Comparison of ENCODE assay signal across 1 cellular context in the genomic region with DNA sequence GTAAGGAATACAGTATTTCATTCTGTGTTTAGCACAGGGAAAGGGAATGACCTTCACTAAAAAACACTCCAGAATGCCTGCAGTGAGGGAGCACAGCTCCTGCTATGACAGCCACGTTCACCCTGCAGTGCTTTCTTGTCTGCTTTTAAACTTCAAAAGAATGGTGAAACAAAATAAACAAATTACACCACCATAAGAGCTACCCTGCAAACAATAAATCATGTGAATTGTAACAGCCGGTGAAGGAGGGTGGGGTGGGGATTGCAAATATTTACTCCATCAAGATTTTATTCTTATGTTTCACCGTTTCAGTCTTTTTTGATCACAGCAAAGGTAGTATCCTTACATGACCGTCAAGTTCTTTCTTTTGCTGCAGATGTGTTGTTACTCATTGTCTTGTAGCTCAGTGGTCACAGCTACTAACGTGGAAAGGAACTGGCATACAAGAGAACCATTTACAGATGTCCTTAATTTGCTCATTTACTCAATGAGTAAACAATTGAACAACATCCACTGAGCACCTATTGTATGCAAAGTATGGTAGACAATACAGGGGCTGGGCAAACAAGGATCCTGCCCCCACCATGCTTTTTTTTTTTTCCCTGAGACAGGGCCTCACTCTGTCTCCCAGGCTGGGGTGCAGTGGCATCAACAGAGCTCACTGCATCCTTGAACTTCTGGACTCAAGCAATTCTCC.
TF ChIP-seq lines count a peak whose summit lies in the region.

No MANE protein-coding gene starts in this region.

TF ChIP-seq in HepG2, 621 proteins besides CTCF, POLR2A, EP300 and RAD21 (continued from another document and continues in another):
- TF ChIP-seq, protein P1, sequence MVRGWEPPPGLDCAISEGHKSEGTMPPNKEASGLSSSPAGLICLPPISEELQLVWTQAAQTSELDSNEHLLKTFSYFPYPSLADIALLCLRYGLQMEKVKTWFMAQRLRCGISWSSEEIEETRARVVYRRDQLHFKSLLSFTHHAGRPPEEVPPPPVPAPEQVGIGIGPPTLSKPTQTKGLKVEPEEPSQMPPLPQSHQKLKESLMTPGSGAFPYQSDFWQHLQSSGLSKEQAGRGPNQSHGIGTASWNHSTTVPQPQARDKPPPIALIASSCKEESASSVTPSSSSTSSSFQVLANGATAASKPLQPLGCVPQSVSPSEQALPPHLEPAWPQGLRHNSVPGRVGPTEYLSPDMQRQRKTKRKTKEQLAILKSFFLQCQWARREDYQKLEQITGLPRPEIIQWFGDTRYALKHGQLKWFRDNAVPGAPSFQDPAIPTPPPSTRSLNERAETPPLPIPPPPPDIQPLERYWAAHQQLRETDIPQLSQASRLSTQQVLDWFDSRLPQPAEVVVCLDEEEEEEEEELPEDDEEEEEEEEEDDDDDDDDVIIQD (CRISPR knock-in tag; IDR thresholded peaks at IDR 0.05; ENCODE audit: low read depth) = peak; percentile 63; the same call in 1 of the 2 replicates
- TF ChIP-seq, protein P2, sequence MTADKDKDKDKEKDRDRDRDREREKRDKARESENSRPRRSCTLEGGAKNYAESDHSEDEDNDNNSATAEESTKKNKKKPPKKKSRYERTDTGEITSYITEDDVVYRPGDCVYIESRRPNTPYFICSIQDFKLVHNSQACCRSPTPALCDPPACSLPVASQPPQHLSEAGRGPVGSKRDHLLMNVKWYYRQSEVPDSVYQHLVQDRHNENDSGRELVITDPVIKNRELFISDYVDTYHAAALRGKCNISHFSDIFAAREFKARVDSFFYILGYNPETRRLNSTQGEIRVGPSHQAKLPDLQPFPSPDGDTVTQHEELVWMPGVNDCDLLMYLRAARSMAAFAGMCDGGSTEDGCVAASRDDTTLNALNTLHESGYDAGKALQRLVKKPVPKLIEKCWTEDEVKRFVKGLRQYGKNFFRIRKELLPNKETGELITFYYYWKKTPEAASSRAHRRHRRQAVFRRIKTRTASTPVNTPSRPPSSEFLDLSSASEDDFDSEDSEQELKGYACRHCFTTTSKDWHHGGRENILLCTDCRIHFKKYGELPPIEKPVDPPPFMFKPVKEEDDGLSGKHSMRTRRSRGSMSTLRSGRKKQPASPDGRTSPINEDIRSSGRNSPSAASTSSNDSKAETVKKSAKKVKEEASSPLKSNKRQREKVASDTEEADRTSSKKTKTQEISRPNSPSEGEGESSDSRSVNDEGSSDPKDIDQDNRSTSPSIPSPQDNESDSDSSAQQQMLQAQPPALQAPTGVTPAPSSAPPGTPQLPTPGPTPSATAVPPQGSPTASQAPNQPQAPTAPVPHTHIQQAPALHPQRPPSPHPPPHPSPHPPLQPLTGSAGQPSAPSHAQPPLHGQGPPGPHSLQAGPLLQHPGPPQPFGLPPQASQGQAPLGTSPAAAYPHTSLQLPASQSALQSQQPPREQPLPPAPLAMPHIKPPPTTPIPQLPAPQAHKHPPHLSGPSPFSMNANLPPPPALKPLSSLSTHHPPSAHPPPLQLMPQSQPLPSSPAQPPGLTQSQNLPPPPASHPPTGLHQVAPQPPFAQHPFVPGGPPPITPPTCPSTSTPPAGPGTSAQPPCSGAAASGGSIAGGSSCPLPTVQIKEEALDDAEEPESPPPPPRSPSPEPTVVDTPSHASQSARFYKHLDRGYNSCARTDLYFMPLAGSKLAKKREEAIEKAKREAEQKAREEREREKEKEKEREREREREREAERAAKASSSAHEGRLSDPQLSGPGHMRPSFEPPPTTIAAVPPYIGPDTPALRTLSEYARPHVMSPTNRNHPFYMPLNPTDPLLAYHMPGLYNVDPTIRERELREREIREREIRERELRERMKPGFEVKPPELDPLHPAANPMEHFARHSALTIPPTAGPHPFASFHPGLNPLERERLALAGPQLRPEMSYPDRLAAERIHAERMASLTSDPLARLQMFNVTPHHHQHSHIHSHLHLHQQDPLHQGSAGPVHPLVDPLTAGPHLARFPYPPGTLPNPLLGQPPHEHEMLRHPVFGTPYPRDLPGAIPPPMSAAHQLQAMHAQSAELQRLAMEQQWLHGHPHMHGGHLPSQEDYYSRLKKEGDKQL (CRISPR knock-in tag; IDR thresholded peaks at IDR 0.05; ENCODE audit: low read depth) = peak; percentile 88
- peak; percentile 33; the same call in 1 of the 2 replicates for TF ChIP-seq ZFX (CRISPR knock-in tag; IDR thresholded peaks at IDR 0.05; ENCODE audit: low read depth)
- TF ChIP-seq ETV5 (CRISPR knock-in tag; IDR thresholded peaks at IDR 0.05; ENCODE audit: borderline replicate concordance) = no peak
- peak; percentile 95 for TF ChIP-seq NCOA2 (CRISPR knock-in tag; IDR thresholded peaks at IDR 0.05)
- TF ChIP-seq TBL1XR1 (IDR thresholded peaks at IDR 0.05; ENCODE audit: borderline replicate concordance, low read length, partially characterized antibody) = peak; percentile 22
- peak; percentile 85 for TF ChIP-seq BHLHE40 (IDR thresholded peaks at IDR 0.05; ENCODE audit: low read length)
- TF ChIP-seq, protein P3, sequence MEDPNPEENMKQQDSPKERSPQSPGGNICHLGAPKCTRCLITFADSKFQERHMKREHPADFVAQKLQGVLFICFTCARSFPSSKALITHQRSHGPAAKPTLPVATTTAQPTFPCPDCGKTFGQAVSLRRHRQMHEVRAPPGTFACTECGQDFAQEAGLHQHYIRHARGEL (CRISPR knock-in tag; IDR thresholded peaks at IDR 0.05) = no peak
- TF ChIP-seq ZNF317 (CRISPR knock-in tag; IDR thresholded peaks at IDR 0.05) = 0 out of 2 replicates have a peak, but pooled peaks have one; percentile 18
- TF ChIP-seq, protein P4, sequence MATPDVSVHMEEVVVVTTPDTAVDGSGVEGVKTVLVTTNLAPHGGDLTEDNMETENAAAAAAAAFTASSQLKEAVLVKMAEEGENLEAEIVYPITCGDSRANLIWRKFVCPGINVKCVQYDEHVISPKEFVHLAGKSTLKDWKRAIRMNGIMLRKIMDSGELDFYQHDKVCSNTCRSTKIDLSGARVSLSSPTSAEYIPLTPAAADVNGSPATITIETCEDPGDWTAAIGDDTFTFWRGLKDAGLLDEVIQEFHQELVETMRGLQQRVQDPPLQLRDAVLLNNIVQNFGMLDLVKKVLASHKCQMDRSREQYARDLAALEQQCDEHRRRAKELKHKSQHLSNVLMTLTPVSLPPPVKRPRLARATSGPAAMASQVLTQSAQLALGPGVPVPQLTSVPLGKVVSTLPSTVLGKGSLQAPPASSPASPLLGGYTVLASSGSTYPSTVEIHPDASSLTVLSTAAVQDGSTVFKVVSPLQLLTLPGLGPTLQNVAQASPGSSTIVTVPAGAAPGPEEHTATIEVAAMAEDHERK (CRISPR knock-in tag; IDR thresholded peaks at IDR 0.05; ENCODE audit: low read depth) = 0 out of 2 replicates have a peak, but pooled peaks have one; percentile 8
- TF ChIP-seq, protein P5, sequence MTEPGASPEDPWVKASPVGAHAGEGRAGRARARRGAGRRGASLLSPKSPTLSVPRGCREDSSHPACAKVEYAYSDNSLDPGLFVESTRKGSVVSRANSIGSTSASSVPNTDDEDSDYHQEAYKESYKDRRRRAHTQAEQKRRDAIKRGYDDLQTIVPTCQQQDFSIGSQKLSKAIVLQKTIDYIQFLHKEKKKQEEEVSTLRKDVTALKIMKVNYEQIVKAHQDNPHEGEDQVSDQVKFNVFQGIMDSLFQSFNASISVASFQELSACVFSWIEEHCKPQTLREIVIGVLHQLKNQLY (CRISPR knock-in tag; IDR thresholded peaks at IDR 0.05) = peak; percentile 51; the same call in 1 of the 2 replicates
- TF ChIP-seq YY1 (IDR thresholded peaks at IDR 0.05; ENCODE audit: insufficient read depth, insufficient replicate concordance, low read depth, low read length) = no peak
- TF ChIP-seq, protein P6, sequence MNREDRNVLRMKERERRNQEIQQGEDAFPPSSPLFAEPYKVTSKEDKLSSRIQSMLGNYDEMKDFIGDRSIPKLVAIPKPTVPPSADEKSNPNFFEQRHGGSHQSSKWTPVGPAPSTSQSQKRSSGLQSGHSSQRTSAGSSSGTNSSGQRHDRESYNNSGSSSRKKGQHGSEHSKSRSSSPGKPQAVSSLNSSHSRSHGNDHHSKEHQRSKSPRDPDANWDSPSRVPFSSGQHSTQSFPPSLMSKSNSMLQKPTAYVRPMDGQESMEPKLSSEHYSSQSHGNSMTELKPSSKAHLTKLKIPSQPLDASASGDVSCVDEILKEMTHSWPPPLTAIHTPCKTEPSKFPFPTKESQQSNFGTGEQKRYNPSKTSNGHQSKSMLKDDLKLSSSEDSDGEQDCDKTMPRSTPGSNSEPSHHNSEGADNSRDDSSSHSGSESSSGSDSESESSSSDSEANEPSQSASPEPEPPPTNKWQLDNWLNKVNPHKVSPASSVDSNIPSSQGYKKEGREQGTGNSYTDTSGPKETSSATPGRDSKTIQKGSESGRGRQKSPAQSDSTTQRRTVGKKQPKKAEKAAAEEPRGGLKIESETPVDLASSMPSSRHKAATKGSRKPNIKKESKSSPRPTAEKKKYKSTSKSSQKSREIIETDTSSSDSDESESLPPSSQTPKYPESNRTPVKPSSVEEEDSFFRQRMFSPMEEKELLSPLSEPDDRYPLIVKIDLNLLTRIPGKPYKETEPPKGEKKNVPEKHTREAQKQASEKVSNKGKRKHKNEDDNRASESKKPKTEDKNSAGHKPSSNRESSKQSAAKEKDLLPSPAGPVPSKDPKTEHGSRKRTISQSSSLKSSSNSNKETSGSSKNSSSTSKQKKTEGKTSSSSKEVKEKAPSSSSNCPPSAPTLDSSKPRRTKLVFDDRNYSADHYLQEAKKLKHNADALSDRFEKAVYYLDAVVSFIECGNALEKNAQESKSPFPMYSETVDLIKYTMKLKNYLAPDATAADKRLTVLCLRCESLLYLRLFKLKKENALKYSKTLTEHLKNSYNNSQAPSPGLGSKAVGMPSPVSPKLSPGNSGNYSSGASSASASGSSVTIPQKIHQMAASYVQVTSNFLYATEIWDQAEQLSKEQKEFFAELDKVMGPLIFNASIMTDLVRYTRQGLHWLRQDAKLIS (CRISPR knock-in tag; IDR thresholded peaks at IDR 0.05) = no peak
- TF ChIP-seq MYNN (CRISPR knock-in tag; IDR thresholded peaks at IDR 0.05; ENCODE audit: low read depth) = no peak
- peak; percentile 81 for TF ChIP-seq MEIS1 (CRISPR knock-in tag; IDR thresholded peaks at IDR 0.05; ENCODE audit: borderline replicate concordance)
- TF ChIP-seq SOX13 (IDR thresholded peaks at IDR 0.05) = peak; percentile 78
- TF ChIP-seq SOX13 (CRISPR knock-in tag; conservative IDR thresholded peaks at IDR 0.05 in 1 of 2, IDR thresholded peaks at IDR 0.05 in 1 of 2) = peak in 1 of 2 experiments; percentile 88; a peak in 2 of 4 replicates
- no peak for TF ChIP-seq ZNF780A (CRISPR knock-in tag; IDR thresholded peaks at IDR 0.05)
- TF ChIP-seq FOXA1 (IDR thresholded peaks at IDR 0.05) = peak; percentile 58
- TF ChIP-seq FOXA1 (CRISPR knock-in tag; IDR thresholded peaks at IDR 0.05) = peak; percentile 84
- TF ChIP-seq THAP11 (CRISPR knock-in tag; IDR thresholded peaks at IDR 0.05) = peak; percentile 56
- 0 out of 2 replicates have a peak, but pooled peaks have one; percentile 57 for TF ChIP-seq NFKBIZ (CRISPR knock-in tag; IDR thresholded peaks at IDR 0.05)
- TF ChIP-seq SIN3A (IDR thresholded peaks at IDR 0.05; ENCODE audit: borderline replicate concordance, low read depth, low read length) = peak; percentile 76; the same call in 1 of the 2 replicates
- TF ChIP-seq MIXL1 (CRISPR knock-in tag; IDR thresholded peaks at IDR 0.05) = peak; percentile 10; the same call in 1 of the 2 replicates
- 0 out of 2 replicates have a peak, but pooled peaks have one; percentile 43 for TF ChIP-seq JUN (CRISPR knock-in tag; IDR thresholded peaks at IDR 0.05)
- no peak for TF ChIP-seq SMAD1 (CRISPR knock-in tag; IDR thresholded peaks at IDR 0.05; ENCODE audit: borderline replicate concordance, low read depth)
- no peak for TF ChIP-seq GTF3A (CRISPR knock-in tag; conservative IDR thresholded peaks at IDR 0.05)
- peak; percentile 58; the same call in 1 of the 2 replicates for TF ChIP-seq NR2C2 (CRISPR knock-in tag; IDR thresholded peaks at IDR 0.05; ENCODE audit: borderline replicate concordance)
- peak; percentile 68; the same call in 1 of the 2 replicates for TF ChIP-seq DPF2 (CRISPR knock-in tag; IDR thresholded peaks at IDR 0.05; ENCODE audit: borderline replicate concordance, low read depth)
- no peak; the same call in 1 of the 2 replicates for TF ChIP-seq KDM3A (CRISPR knock-in tag; IDR thresholded peaks at IDR 0.05; ENCODE audit: low read depth)
- no peak for TF ChIP-seq ZNF354B (CRISPR knock-in tag; IDR thresholded peaks at IDR 0.05)
- TF ChIP-seq, protein P7, sequence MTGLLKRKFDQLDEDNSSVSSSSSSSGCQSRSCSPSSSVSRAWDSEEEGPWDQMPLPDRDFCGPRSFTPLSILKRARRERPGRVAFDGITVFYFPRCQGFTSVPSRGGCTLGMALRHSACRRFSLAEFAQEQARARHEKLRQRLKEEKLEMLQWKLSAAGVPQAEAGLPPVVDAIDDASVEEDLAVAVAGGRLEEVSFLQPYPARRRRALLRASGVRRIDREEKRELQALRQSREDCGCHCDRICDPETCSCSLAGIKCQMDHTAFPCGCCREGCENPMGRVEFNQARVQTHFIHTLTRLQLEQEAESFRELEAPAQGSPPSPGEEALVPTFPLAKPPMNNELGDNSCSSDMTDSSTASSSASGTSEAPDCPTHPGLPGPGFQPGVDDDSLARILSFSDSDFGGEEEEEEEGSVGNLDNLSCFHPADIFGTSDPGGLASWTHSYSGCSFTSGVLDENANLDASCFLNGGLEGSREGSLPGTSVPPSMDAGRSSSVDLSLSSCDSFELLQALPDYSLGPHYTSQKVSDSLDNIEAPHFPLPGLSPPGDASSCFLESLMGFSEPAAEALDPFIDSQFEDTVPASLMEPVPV (CRISPR knock-in tag; IDR thresholded peaks at IDR 0.05) = peak; percentile 24; the same call in 1 of the 2 replicates
- TF ChIP-seq MED1 (CRISPR knock-in tag; IDR thresholded peaks at IDR 0.05) = peak; percentile 94
- TF ChIP-seq ELF3 (CRISPR knock-in tag; IDR thresholded peaks at IDR 0.05) = peak; percentile 85
- TF ChIP-seq, protein P8, sequence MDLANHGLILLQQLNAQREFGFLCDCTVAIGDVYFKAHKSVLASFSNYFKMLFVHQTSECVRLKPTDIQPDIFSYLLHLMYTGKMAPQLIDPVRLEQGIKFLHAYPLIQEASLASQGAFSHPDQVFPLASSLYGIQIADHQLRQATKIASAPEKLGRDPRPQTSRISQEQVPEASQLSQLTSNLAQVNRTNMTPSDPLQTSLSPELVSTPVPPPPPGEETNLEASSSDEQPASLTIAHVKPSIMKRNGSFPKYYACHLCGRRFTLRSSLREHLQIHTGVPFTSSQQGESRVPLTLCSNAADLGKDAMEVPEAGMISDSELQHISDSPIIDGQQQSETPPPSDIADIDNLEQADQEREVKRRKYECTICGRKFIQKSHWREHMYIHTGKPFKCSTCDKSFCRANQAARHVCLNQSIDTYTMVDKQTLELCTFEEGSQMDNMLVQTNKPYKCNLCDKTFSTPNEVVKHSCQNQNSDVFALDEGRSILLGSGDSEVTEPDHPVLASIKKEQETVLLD (CRISPR knock-in tag; IDR thresholded peaks at IDR 0.05; ENCODE audit: low read depth) = 0 out of 2 replicates have a peak, but pooled peaks have one; percentile 26
- no peak for TF ChIP-seq JUND (CRISPR knock-in tag; IDR thresholded peaks at IDR 0.05)
- TF ChIP-seq SIX4 (CRISPR knock-in tag; IDR thresholded peaks at IDR 0.05) = peak; percentile 75
- TF ChIP-seq GFI1 (CRISPR knock-in tag; IDR thresholded peaks at IDR 0.05; ENCODE audit: borderline replicate concordance) = peak; percentile 91
- no peak; the same call in 1 of the 2 replicates for TF ChIP-seq GZF1 (CRISPR knock-in tag; IDR thresholded peaks at IDR 0.05)
